ENCODE assay signal across 28 cellular contexts in the genomic region with DNA sequence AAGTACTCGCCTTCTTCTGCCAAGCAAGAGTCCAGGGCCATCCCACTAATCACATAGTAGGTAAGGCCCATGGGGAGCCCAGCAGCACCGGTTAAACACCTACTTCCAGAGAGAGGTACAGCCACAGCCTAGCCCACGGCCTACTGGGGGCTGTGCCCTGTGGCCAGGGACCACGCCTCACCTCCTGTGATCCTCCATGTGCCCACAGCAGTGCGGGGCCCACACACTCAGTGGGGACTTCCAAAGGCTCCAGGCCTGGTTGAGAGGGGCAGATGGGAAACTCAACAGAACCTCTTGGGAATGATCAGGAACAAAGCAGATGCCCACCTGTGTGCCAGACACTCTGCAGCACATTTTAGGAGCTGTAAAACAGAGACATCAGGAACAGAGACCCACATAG.
"Had no signal": no experiment of that assay in that cellular context is flagged by ENCODE, and none has a peak within 500 bp of the region (broad histone marks: within the 10 kb centered on the region; RNA-seq: fewer than 3 reads in every experiment).

No MANE protein-coding gene starts in this region.

- H3K4me3 Mint-ChIP-seq: central memory CD8-positive, alpha-beta T cell; nephron progenitor cell had no signal

- H3K27me3 ChIP-seq: esophagus muscularis mucosa, foreskin keratinocyte, heart left ventricle, hepatocyte, pancreas, right lobe of liver, stomach, tibial artery, upper lobe of right lung, vagina had no signal

- FAIRE-seq: endothelial cell of umbilical vein, islet of Langerhans, pancreas had no signal

- H3K9me3 ChIP-seq: esophagus muscularis mucosa, gastroesophageal sphincter, heart left ventricle, lower lobe of right lung, neutrophil, pancreas, right lobe of liver, stomach, tibial artery, upper lobe of right lung, vagina had no signal

- H3K9me3 Mint-ChIP-seq: central memory CD8-positive, alpha-beta T cell; nephron progenitor cell had no signal

- DNase-seq: dermis blood vessel endothelial cell; effector memory CD4-positive, alpha-beta T cell; foreskin keratinocyte; heart left ventricle; kidney glomerular epithelial cell; lower lobe of right lung; nephron progenitor cell; pancreas; right lobe of liver; stimulated activated CD4-positive, alpha-beta T cell treated with anti-CD3 and anti-CD28 coated beads, Interleukin-12 subunit alpha, Interleukin-12 subunit beta, amount 100 ng/mL, for 4 hours; stimulated activated CD4-positive, alpha-beta T cell treated with anti-CD3 and anti-CD28 coated beads, Interleukin-1b, Interleukin-23, amount 100 ng/mL, for 48 hours; stimulated activated CD4-positive, alpha-beta T cell treated with anti-CD3 and anti-CD28 coated beads, Interleukin-4, amount 100 ng/mL, for 1 hour; stimulated activated CD8-positive, alpha-beta memory T cell treated with anti-CD3 and anti-CD28 coated beads, Interleukin-4, amount 100 ng/mL, for 48 hours; stimulated activated naive CD4-positive, alpha-beta T cell treated with Interleukin-2 at 50 U/mL for 16 hours; stomach; tibial artery; upper lobe of right lung had no signal

- H3K36me3 ChIP-seq: gastroesophageal sphincter, heart left ventricle, lower lobe of right lung, neutrophil, pancreas, right lobe of liver, stomach, tibial artery, upper lobe of right lung, vagina had no signal

- H3K27ac ChIP-seq: coronary artery, foreskin keratinocyte, heart left ventricle, hepatocyte, lower lobe of right lung, neutrophil, pancreas, right lobe of liver, stomach, tibial artery, upper lobe of right lung, vagina had no signal

- H3K4me3 ChIP-seq: coronary artery, esophagus muscularis mucosa, gastroesophageal sphincter, heart left ventricle, hepatocyte, lower lobe of right lung, pancreas, right lobe of liver, smooth muscle cell, stomach, tibial artery, upper lobe of right lung, vagina had no signal

- H3K4me1 Mint-ChIP-seq: central memory CD8-positive, alpha-beta T cell had no signal

- H3K27ac Mint-ChIP-seq: progenitor cell of endocrine pancreas had no signal

- ATAC-seq: foreskin keratinocyte, gastroesophageal sphincter, heart left ventricle, pancreas, right lobe of liver, upper lobe of right lung had no signal

- H3K4me1 ChIP-seq: lower lobe of right lung, right lobe of liver had no signal
